In genomic region chr13:99582511-99582910, GRCh38 we compare ENCODE assay signal across 24 cellular contexts.
"Had no signal": no experiment of that assay in that cellular context is flagged by ENCODE, and none has a peak within 500 bp of the region (broad histone marks: within the 10 kb centered on the region; RNA-seq: fewer than 3 reads in every experiment).

No MANE protein-coding gene starts in this region.

- H3K27ac ChIP-seq: coronary artery, dorsolateral prefrontal cortex, esophagus squamous epithelium, gastrocnemius medialis, heart right ventricle, left lung, lower lobe of right lung had no signal

- FAIRE-seq: colon, endothelial cell of umbilical vein, islet of Langerhans, keratinocyte had no signal

- ATAC-seq: esophagus mucosa, gastrocnemius medialis, heart right ventricle, left cardiac atrium, left lung, left ventricle myocardium superior, lower lobe of right lung had no signal

- DNase-seq: dermis blood vessel endothelial cell; dorsolateral prefrontal cortex; effector CD4-positive, alpha-beta T cell; effector memory CD4-positive, alpha-beta T cell; esophagus squamous epithelium; foreskin fibroblast; foreskin melanocyte; gastrocnemius medialis; glutamatergic neuron; head of caudate nucleus; heart right ventricle; hippocampal formation; left cardiac atrium; left lung; left ventricle myocardium superior; lower lobe of right lung; mesenchymal stem cell; midbrain had no signal

- H3K4me1 ChIP-seq: esophagus squamous epithelium, gastrocnemius medialis, left lung, lower lobe of right lung had no signal

- H3K9me3 ChIP-seq: esophagus squamous epithelium, gastrocnemius medialis, heart right ventricle, left lung, lower lobe of right lung had no signal

- H3K4me3 ChIP-seq: coronary artery, dorsolateral prefrontal cortex, esophagus squamous epithelium, gastrocnemius medialis, heart right ventricle, left lung, lower lobe of right lung had no signal

- H3K27me3 ChIP-seq: dorsolateral prefrontal cortex, esophagus squamous epithelium, gastrocnemius medialis, heart right ventricle, left lung had no signal

- H3K36me3 ChIP-seq: esophagus squamous epithelium, gastrocnemius medialis, heart right ventricle, left lung, lower lobe of right lung had no signal
